In genomic region chr5:72252008-72252407, GRCh38 we compare ENCODE assay signal across 19 cellular contexts.
"Had no signal": no experiment of that assay in that cellular context is flagged by ENCODE, and none has a peak within 500 bp of the region (broad histone marks: within the 10 kb centered on the region; RNA-seq: fewer than 3 reads in every experiment).

No MANE protein-coding gene starts in this region.

- H3K36me3 ChIP-seq: left ventricle myocardium inferior, pancreas, transverse colon, vagina had no signal

- H3K4me3 ChIP-seq: body of pancreas, left ventricle myocardium inferior, pancreas, transverse colon, vagina had no signal

- H3K27me3 ChIP-seq: body of pancreas, pancreas, transverse colon, vagina had no signal

- H3K9me3 ChIP-seq: body of pancreas, left ventricle myocardium inferior, pancreas, transverse colon, vagina had no signal

- H3K27ac ChIP-seq: body of pancreas, left ventricle myocardium inferior, pancreas, transverse colon, vagina had no signal

- DNase-seq: activated B cell treated with CpG ODN at 0.5 μM for 24 hours; activated CD4-positive, alpha-beta memory T cell treated with anti-CD3 and anti-CD28 coated beads, Interleukin-2, amount 10 ng/mL, durations not matched to agents 7 days and 5 days; activated CD4-positive, alpha-beta T cell treated with anti-CD3 and anti-CD28 coated beads for 4 hours; activated CD8-positive, alpha-beta memory T cell treated with anti-CD3 and anti-CD28 coated beads, Interleukin-2, amount 10 ng/mL, durations not matched to agents 7 days and 5 days; amniotic stem cell; body of pancreas; central memory CD4-positive, alpha-beta T cell; cortex of kidney; immature natural killer cell; kidney glomerular epithelial cell; left ventricle myocardium inferior; naive thymus-derived CD4-positive, alpha-beta T cell; pancreas; stimulated activated CD4-positive, alpha-beta T cell treated with anti-CD3 and anti-CD28 coated beads, Interleukin-12 subunit alpha, Interleukin-12 subunit beta, amount 100 ng/mL, for 4 hours; stimulated activated CD4-positive, alpha-beta T cell treated with anti-CD3 and anti-CD28 coated beads, Interleukin-1b, Interleukin-23, amount 100 ng/mL, for 48 hours; stimulated activated CD8-positive, alpha-beta memory T cell treated with anti-CD3 and anti-CD28 coated beads, Interleukin-4, amount 100 ng/mL, for 48 hours; stimulated activated naive CD4-positive, alpha-beta T cell; transverse colon had no signal

- ATAC-seq: activated CD8-positive, alpha-beta memory T cell treated with anti-CD3 and anti-CD28 coated beads, Interleukin-2, amount 10 ng/mL, durations not matched to agents 7 days and 5 days; body of pancreas; naive thymus-derived CD4-positive, alpha-beta T cell; pancreas had no signal
